In the genomic region with DNA sequence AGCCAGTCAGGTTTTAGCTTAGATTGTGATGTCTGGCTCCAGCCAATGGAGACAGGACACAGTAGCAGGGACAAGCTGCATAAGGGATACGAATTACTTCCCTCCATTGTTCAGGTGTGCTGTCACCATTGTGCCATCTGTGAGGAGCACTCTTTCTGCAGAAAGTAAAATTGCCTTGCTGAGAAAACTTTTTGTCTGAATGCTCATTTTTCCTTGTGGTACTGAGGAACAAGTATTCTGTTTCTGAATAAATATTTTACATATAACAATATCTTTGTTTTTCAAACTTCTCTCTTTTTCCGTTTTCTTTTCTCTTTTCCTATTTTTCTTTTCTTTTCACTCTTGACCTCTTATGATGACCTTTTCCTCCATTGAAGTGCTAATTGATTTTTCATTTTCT, we compare ENCODE assay signal across 10 cellular contexts. TPM values are rescaled to one million over a fixed set of nuclear protein-coding genes. Genes with fewer than 3 reads are reported as not detected.
"Had no signal": no experiment of that assay in that cellular context is flagged by ENCODE, and none has a peak within 500 bp of the region (broad histone marks: within the 10 kb centered on the region; RNA-seq: fewer than 3 reads in every experiment).

No MANE protein-coding gene starts in this region.

- H3K4me2 ChIP-seq: GM23338 had no signal

- H3K4me3 ChIP-seq: GM23338, K562 had no signal

- H2AFZ ChIP-seq: GM23338 had no signal

- H3K27ac ChIP-seq: HL-60 had no signal

- DNase-seq: H9, HCEC 1CT, HFFc6, IMR-90, KG1 had no signal

RNA-seq across cellular contexts. Expression of a gene that starts 10.2 kb away (rescaled TPM):
- total RNA-seq: GM23338, H1, H9, HFFc6, HT1080, IMR-90, K562 had no signal
